Comparison of ENCODE assay signal across 6 cellular contexts in genomic region chr1:112894010-112894292, GRCh38.
"Had no signal": no experiment of that assay in that cellular context is flagged by ENCODE, and none has a peak within 500 bp of the region (broad histone marks: within the 10 kb centered on the region; RNA-seq: fewer than 3 reads in every experiment).

No MANE protein-coding gene starts in this region.

- ATAC-seq: HepG2 had no signal

- FAIRE-seq: HepG2, HTR-8/SVneo had no signal

- H3K27ac Mint-ChIP-seq: IgD-negative memory B cell had no signal

- H3K27ac ChIP-seq: HL-60 had no signal

- DNase-seq: IMR-90, KBM-7 had no signal
